1 cellular context compared by ENCODE assay signal in genomic region chr11:40328890-40329617, GRCh38.
TF ChIP-seq lines count a peak whose summit lies in the region.

No MANE protein-coding gene starts in this region.

TF ChIP-seq in HepG2, 621 proteins besides CTCF, POLR2A, EP300 and RAD21 (continued from another document):
- TF ChIP-seq SIX1 (CRISPR knock-in tag; IDR thresholded peaks at IDR 0.05; ENCODE audit: borderline replicate concordance) (no peak), THAP11 (CRISPR knock-in tag; IDR thresholded peaks at IDR 0.05) (no peak), ZNF30 (CRISPR knock-in tag; IDR thresholded peaks at IDR 0.05) (no peak), HNRNPK (IDR thresholded peaks at IDR 0.05; ENCODE audit: low read depth, low read length, poor library complexity, severe bottlenecking) (no peak), CREB1 (IDR thresholded peaks at IDR 0.05) (peak; percentile 62; the same call in 1 of the 2 replicates), CREB1 (CRISPR knock-in tag; IDR thresholded peaks at IDR 0.05) (peak; percentile 21; the same call in 1 of the 2 replicates), FOSL1 (CRISPR knock-in tag; IDR thresholded peaks at IDR 0.05; ENCODE audit: borderline replicate concordance) (peak; percentile 56; the same call in 1 of the 2 replicates), GABPA (IDR thresholded peaks at IDR 0.05; ENCODE audit: low read depth, low read length) (no peak), GABPA (CRISPR knock-in tag; IDR thresholded peaks at IDR 0.05; ENCODE audit: low read depth) (peak; percentile 77), FOXA1 (IDR thresholded peaks at IDR 0.05) (no peak), FOXA1 (CRISPR knock-in tag; IDR thresholded peaks at IDR 0.05) (peak; percentile 81), GATAD2A (CRISPR knock-in tag; IDR thresholded peaks at IDR 0.05) (0 out of 2 replicates have a peak, but pooled peaks have one; percentile 14), ZBTB26 (CRISPR knock-in tag; IDR thresholded peaks at IDR 0.05; ENCODE audit: borderline replicate concordance) (peak; percentile 58; the same call in 1 of the 2 replicates), ZNF260 (CRISPR knock-in tag; IDR thresholded peaks at IDR 0.05; ENCODE audit: borderline replicate concordance, low read depth) (no peak), CBX2 (IDR thresholded peaks at IDR 0.05; ENCODE audit: low read depth, low read length) (no peak), CBX2 (CRISPR knock-in tag; IDR thresholded peaks at IDR 0.05; ENCODE audit: low read depth) (no peak), ERF (CRISPR knock-in tag; IDR thresholded peaks at IDR 0.05) (no peak), RFX1 (IDR thresholded peaks at IDR 0.05) (no peak), FOXA3 (CRISPR knock-in tag; IDR thresholded peaks at IDR 0.05) (peak; percentile 78), MED1 (CRISPR knock-in tag; IDR thresholded peaks at IDR 0.05) (0 out of 2 replicates have a peak, but pooled peaks have one; percentile 27), SIX4 (CRISPR knock-in tag; IDR thresholded peaks at IDR 0.05) (no peak), HNRNPLL (IDR thresholded peaks at IDR 0.05; ENCODE audit: low read depth, low read length, poor library complexity, severe bottlenecking) (no peak), NRL (CRISPR knock-in tag; IDR thresholded peaks at IDR 0.05; ENCODE audit: borderline replicate concordance) (no peak), RARA (CRISPR knock-in tag; IDR thresholded peaks at IDR 0.05) (0 out of 2 replicates have a peak, but pooled peaks have one; percentile 22)
- TF ChIP-seq, protein P1, sequence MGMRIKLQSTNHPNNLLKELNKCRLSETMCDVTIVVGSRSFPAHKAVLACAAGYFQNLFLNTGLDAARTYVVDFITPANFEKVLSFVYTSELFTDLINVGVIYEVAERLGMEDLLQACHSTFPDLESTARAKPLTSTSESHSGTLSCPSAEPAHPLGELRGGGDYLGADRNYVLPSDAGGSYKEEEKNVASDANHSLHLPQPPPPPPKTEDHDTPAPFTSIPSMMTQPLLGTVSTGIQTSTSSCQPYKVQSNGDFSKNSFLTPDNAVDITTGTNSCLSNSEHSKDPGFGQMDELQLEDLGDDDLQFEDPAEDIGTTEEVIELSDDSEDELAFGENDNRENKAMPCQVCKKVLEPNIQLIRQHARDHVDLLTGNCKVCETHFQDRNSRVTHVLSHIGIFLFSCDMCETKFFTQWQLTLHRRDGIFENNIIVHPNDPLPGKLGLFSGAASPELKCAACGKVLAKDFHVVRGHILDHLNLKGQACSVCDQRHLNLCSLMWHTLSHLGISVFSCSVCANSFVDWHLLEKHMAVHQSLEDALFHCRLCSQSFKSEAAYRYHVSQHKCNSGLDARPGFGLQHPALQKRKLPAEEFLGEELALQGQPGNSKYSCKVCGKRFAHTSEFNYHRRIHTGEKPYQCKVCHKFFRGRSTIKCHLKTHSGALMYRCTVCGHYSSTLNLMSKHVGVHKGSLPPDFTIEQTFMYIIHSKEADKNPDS (CRISPR knock-in tag; IDR thresholded peaks at IDR 0.05) = no peak
- TF ChIP-seq, protein P2, sequence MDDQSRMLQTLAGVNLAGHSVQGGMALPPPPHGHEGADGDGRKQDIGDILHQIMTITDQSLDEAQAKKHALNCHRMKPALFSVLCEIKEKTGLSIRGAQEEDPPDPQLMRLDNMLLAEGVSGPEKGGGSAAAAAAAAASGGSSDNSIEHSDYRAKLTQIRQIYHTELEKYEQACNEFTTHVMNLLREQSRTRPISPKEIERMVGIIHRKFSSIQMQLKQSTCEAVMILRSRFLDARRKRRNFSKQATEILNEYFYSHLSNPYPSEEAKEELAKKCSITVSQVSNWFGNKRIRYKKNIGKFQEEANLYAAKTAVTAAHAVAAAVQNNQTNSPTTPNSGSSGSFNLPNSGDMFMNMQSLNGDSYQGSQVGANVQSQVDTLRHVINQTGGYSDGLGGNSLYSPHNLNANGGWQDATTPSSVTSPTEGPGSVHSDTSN (CRISPR knock-in tag; IDR thresholded peaks at IDR 0.05; ENCODE audit: borderline replicate concordance) = no peak
